ENCODE assay signal across 16 cellular contexts in genomic region chr1:60973668-60974067, GRCh38.
A peak's percentile ranks its signal among the peaks of the same experiment; 100 is the strongest.
DNase-seq lines count a peak whose midpoint lies in the region; ATAC-seq and TF ChIP-seq lines count a peak whose summit lies in the region.
"Had no signal": no experiment of that assay in that cellular context is flagged by ENCODE, and none has a peak within 500 bp of the region (broad histone marks: within the 10 kb centered on the region; RNA-seq: fewer than 3 reads in every experiment).

No MANE protein-coding gene starts in this region.

- in situ Hi-C loops in mammary epithelial cell (cut with MboI; ENCODE audit: low sequenced_read_pairs in 2 of 2) = loop anchor here (10.0 kb wide), 2 partner anchors 71 to 481 kb away; no protein-coding TSS in a partner anchor

- H3K27ac ChIP-seq in mammary epithelial cell (ENCODE audit: insufficient read depth, low read depth, low read length) = no peak overlapping the region
- no peak overlapping the region for H3K27ac ChIP-seq in foreskin keratinocyte
- no peak overlapping the region for H3K27ac ChIP-seq in osteoblast (ENCODE audit: low read depth, low read length)
- H3K27ac ChIP-seq in SJCRH30 = no peak overlapping the region
- H3K27ac ChIP-seq: BLaER1, HL-60 had no signal

- H3K36me3 ChIP-seq in mammary epithelial cell (ENCODE audit: insufficient read depth, low read length) (no peaks in the 10 kb centered on the region), osteoblast (ENCODE audit: insufficient read depth, low read length) (no peaks in the 10 kb centered on the region), SJCRH30 (no peaks in the 10 kb centered on the region)
- H3K36me3 ChIP-seq: BLaER1, HAP-1 had no signal

- no peaks in the 10 kb centered on the region for H3K27me3 ChIP-seq in mammary epithelial cell (ENCODE audit: insufficient read depth, low read length)
- H3K27me3 ChIP-seq in foreskin keratinocyte = no peaks in the 10 kb centered on the region
- H3K27me3 ChIP-seq in osteoblast (ENCODE audit: insufficient read depth, low read length) = no peaks in the 10 kb centered on the region
- H3K27me3 ChIP-seq in SJCRH30 = no peaks in the 10 kb centered on the region
- H3K27me3 ChIP-seq: BLaER1 had no signal

- ATAC-seq in foreskin keratinocyte = peak; percentile 17
- ATAC-seq: CD8-positive, alpha-beta T cell had no signal

- H3K4me3 ChIP-seq in mammary epithelial cell (replicated peaks in 1 of 3; ENCODE audit: insufficient read depth in 1 of 3, low read depth in 2 of 3, low read length in 3 of 3) = no peak overlapping the region
- H3K4me3 ChIP-seq in osteoblast (ENCODE audit: insufficient read depth, low read length) = no peak overlapping the region
- no peak overlapping the region for H3K4me3 ChIP-seq in SJCRH30
- H3K4me3 ChIP-seq: BLaER1, HAP-1 had no signal

- no peak overlapping the region for H3K9ac ChIP-seq in mammary epithelial cell (ENCODE audit: insufficient read depth, low read length)
- H3K9ac ChIP-seq: BLaER1 had no signal

- H3K79me2 ChIP-seq in mammary epithelial cell (ENCODE audit: insufficient read depth, low read length) (no peaks in the 10 kb centered on the region), osteoblast (ENCODE audit: insufficient read depth, low read length) (no peaks in the 10 kb centered on the region)

- POLR2A ChIA-PET in MCF 10A (lab: Yijun Ruan, JAX) = interaction anchor here (1.3 kb wide), 1 partner anchor 479 kb away, joined by 3 read pairs; no protein-coding TSS in a partner anchor

- CTCF ChIA-PET in mammary epithelial cell (lab: Charles Lee; ENCODE audit: low non-redundant PET) (no interaction called here), MCF 10A (lab: Yijun Ruan, JAX) (interaction anchor here (1.8 to 3.0 kb wide), 4 partner anchors 69 to 615 kb away, joined by 4 to 23 read pairs (median 12); no protein-coding TSS in a partner anchor)

- H3K9me3 ChIP-seq in mammary epithelial cell (replicated peaks; ENCODE audit: insufficient read depth, low read length) (no peaks in the 10 kb centered on the region), osteoblast (ENCODE audit: low read depth, low read length) (no peaks in the 10 kb centered on the region), SJCRH30 (replicated peaks) (no peaks in the 10 kb centered on the region)
- H3K9me3 ChIP-seq: BLaER1, HAP-1 had no signal

- BruUV-seq in mammary epithelial cell (replicated peaks; lab: Mats Ljungman, UMichigan) = no TSS peak
- no TSS peak for BruUV-seq in MCF 10A (replicated peaks; lab: Mats Ljungman, UMichigan)

- no peak overlapping the region for H3K27ac Mint-ChIP-seq in MCF 10A (ENCODE audit: low read depth, unreplicated experiment)
- H3K27ac Mint-ChIP-seq: CD14-positive monocyte; CD8-positive, alpha-beta T cell had no signal

- H3K36me3 Mint-ChIP-seq in MCF 10A (ENCODE audit: insufficient read depth, unreplicated experiment) = no peaks in the 10 kb centered on the region
- H3K36me3 Mint-ChIP-seq: CD14-positive monocyte; CD8-positive, alpha-beta T cell had no signal

- 10% methylated on average over 4 of the region's 4 CpGs for WGBS in mammary epithelial cell (ENCODE audit: low coverage, missing lambda C conversion rate)

- TF ChIP-seq CTCF in mammary epithelial cell (conservative IDR thresholded peaks at IDR 0.05 in 1 of 2, IDR thresholded peaks at IDR 0.05 in 1 of 2; ENCODE audit: extremely low read depth in 1 of 2, insufficient read depth in 1 of 2, low read depth in 1 of 2, low read length in 2 of 2) = no peak
- no peak for TF ChIP-seq CTCF in MCF 10A (IDR thresholded peaks at IDR 0.05; ENCODE audit: unreplicated experiment)
- TF ChIP-seq CTCF in foreskin keratinocyte (conservative IDR thresholded peaks at IDR 0.05) = no peak
- TF ChIP-seq CTCF in osteoblast (IDR thresholded peaks at IDR 0.05; ENCODE audit: extremely low read depth, low read depth, low read length) = no peak

- H3K4me3 Mint-ChIP-seq in MCF 10A (ENCODE audit: unreplicated experiment) = no peak overlapping the region
- H3K4me3 Mint-ChIP-seq: CD14-positive monocyte; CD8-positive, alpha-beta T cell had no signal

- DNase-seq in mammary epithelial cell (peak; percentile 87), MCF 10A (ENCODE audit: unreplicated experiment) (no peak), foreskin keratinocyte (peak; percentile 78), osteoblast (ENCODE audit: insufficient read length, low spot score, missing footprints) (peak; percentile 15), putamen (ENCODE audit: low spot score) (no peak), amniotic stem cell (lab: John Stamatoyannopoulos, UW) (no peak), SJCRH30 (no peak)
- DNase-seq: 8988T; Calu3; CD8-positive, alpha-beta T cell; DMS79 treated with DMSO at 0.1 percent for 48 hours; GF-D8 had no signal

- H2AFZ ChIP-seq in mammary epithelial cell (ENCODE audit: low read depth, low read length) = no peak overlapping the region
- no peak overlapping the region for H2AFZ ChIP-seq in osteoblast (ENCODE audit: low read length)

- peaks cover 18% of the 10 kb centered on the region for H3K4me1 Mint-ChIP-seq in MCF 10A (ENCODE audit: insufficient read depth, unreplicated experiment)
- H3K4me1 Mint-ChIP-seq: CD14-positive monocyte had no signal

- H3K4me1 ChIP-seq in mammary epithelial cell (ENCODE audit: insufficient read depth, low read length) (peaks cover 33% of the 10 kb centered on the region), foreskin keratinocyte (peaks cover 13% of the 10 kb centered on the region), osteoblast (ENCODE audit: insufficient read depth, low read length) (peaks cover 16% of the 10 kb centered on the region), SJCRH30 (peaks cover 7% of the 10 kb centered on the region)
- H3K4me1 ChIP-seq: BLaER1, HAP-1 had no signal

- no peaks in the 10 kb centered on the region for H3K27me3 Mint-ChIP-seq in MCF 10A (ENCODE audit: insufficient read depth, unreplicated experiment)

- H3K9me3 Mint-ChIP-seq in MCF 10A (ENCODE audit: unreplicated experiment) = no peaks in the 10 kb centered on the region
- H3K9me3 Mint-ChIP-seq: CD14-positive monocyte; CD8-positive, alpha-beta T cell had no signal

- intact Hi-C loops in mammary epithelial cell (cut with micrococcal nuclease) = loop anchor here (5.0 to 10.0 kb wide), 2 partner anchors 241 to 1159 kb away; no protein-coding TSS in a partner anchor
- intact Hi-C loops in MCF 10A (cut with micrococcal nuclease) = loop anchor here (5.0 kb wide), 2 partner anchors 126 to 1774 kb away; no protein-coding TSS in a partner anchor

- dilution Hi-C loops in mammary epithelial cell (cut with HindIII; ENCODE audit: low sequenced_read_pairs) = no loop called here

- H3K4me2 ChIP-seq in mammary epithelial cell (ENCODE audit: insufficient read depth, low read depth, low read length) = peak overlapping the region; percentile 19
- H3K4me2 ChIP-seq in osteoblast (ENCODE audit: insufficient read depth, low read length) = no peak overlapping the region
- H3K4me2 ChIP-seq: BLaER1 had no signal

- H4K20me1 ChIP-seq in mammary epithelial cell (ENCODE audit: insufficient read depth, low read length) = no peaks in the 10 kb centered on the region
- no peaks in the 10 kb centered on the region for H4K20me1 ChIP-seq in osteoblast (ENCODE audit: insufficient read depth, low read length)
- H4K20me1 ChIP-seq: BLaER1 had no signal

Comparison
In these comparisons a context has a peak if more than half of its experiments do, and no peak if none do; other contexts are left out.
1. DNase-seq: peak in mammary epithelial cell (single experiment), foreskin keratinocyte (2 of 2) and osteoblast (single experiment); none in MCF 10A (single experiment), putamen (single experiment), amniotic stem cell (single experiment) and SJCRH30 (0 of 2).